ENCODE assay signal across 15 cellular contexts in the genomic region with DNA sequence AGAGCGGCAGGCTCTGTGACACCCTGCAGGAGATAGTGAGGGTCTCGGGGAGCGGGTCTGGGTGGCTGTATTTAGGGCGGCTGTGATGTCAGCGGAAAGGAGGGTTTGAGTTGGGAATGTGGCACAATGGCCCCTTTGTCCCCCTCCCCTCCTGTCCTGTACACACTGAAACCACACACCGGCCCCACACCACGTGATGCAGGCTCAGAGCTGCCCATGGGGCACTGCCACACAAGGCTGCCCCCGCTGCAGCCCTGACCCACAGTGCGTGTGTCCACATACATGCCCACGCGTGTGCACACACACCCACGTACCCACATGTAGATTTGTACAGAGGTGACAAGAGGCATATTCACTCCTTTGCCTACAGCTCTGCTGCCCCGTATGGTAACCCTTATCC. TPM values are rescaled to one million over a fixed set of nuclear protein-coding genes. Genes with fewer than 3 reads are reported as not detected.
DNase-seq lines count a peak whose midpoint lies in the region; ATAC-seq, FAIRE-seq and TF ChIP-seq lines count a peak whose summit lies in the region.
"Had no signal": no experiment of that assay in that cellular context is flagged by ENCODE, and none has a peak within 500 bp of the region (broad histone marks: within the 10 kb centered on the region; RNA-seq: fewer than 3 reads in every experiment).

No MANE protein-coding gene starts in this region.

- DNase-seq in anterior cingulate cortex (lab: John Stamatoyannopoulos, UW): peak in 39 of 58 donors; percentile 8 to 83 (median 38)
- DNase-seq in kidney: peak; percentile 56
- no peak for DNase-seq in sigmoid colon
- DNase-seq in lower leg skin (ENCODE audit: low spot score in 2 of 2): no peak
- DNase-seq in D721Med (ENCODE audit: insufficient read length, low spot score): no peak
- DNase-seq: activated CD4-positive, CD25-positive, alpha-beta regulatory T cell; immature natural killer cell; NCI-H187 treated with DMSO at 0.1 percent for 48 hours; NCI-H510A; testis had no signal

- TF ChIP-seq CTCF in kidney (IDR thresholded peaks at IDR 0.05; ENCODE audit: borderline replicate concordance, extremely low read depth, insufficient read depth): no peak
- no peak for TF ChIP-seq CTCF in sigmoid colon (IDR thresholded peaks at IDR 0.05)
- TF ChIP-seq CTCF in lower leg skin (IDR thresholded peaks at IDR 0.05): no peak
- no peak for TF ChIP-seq CTCF in D721Med (IDR thresholded peaks at IDR 0.05; ENCODE audit: insufficient read depth, missing control alignments)

- no peak for TF ChIP-seq EP300 in sigmoid colon (IDR thresholded peaks at IDR 0.05)

- TF ChIP-seq POLR2A in sigmoid colon (IDR thresholded peaks at IDR 0.05) (no peak), lower leg skin (IDR thresholded peaks at IDR 0.05) (no peak)

- H3K4me2 ChIP-seq in BLaER1 treated with 17β-estradiol and CSF1 and Interleukin-3, amounts not matched to agents 10 nM and 100 nM: peak overlapping the region; percentile 58 to 99 (median 93)

- H3K9ac ChIP-seq in BLaER1 treated with 17β-estradiol and CSF1 and Interleukin-3, amounts not matched to agents 10 nM and 100 nM: peak overlapping the region in 6 of 11 experiments; percentile 24 to 58 (median 42); a peak in 10 of 22 replicates
- no peak overlapping the region for H3K9ac ChIP-seq in kidney (ENCODE audit: low read length in 2 of 2)

- H3K27me3 ChIP-seq in BLaER1 treated with 17β-estradiol and CSF1 and Interleukin-3, amounts not matched to agents 10 nM and 100 nM: peaks cover 0 to 9% (median 0%) of the 10 kb centered on the region in 11 experiments; a peak in 3 of 22 replicates
- H3K27me3 ChIP-seq in sigmoid colon: no peaks in the 10 kb centered on the region
- H3K27me3 ChIP-seq: testis had no signal

- WGBS in sigmoid colon, 2 donors: 89 to 94% methylated on average over 13 of the region's 13 CpGs
- whole genome bisulfite sequencing in lower leg skin, 2 donors: 68 to 74% methylated on average over 13 of the region's 13 CpGs

- no peak overlapping the region for H3K4me3 ChIP-seq in BLaER1 treated with 17β-estradiol and CSF1 and Interleukin-3, amounts not matched to agents 10 nM and 100 nM
- H3K4me3 ChIP-seq in kidney (ENCODE audit: low read length in 2 of 2) (no peak overlapping the region), sigmoid colon (no peak overlapping the region), lower leg skin (ENCODE audit: low read depth, poor library complexity, severe bottlenecking) (no peak overlapping the region)
- H3K4me3 ChIP-seq: testis had no signal

- intact Hi-C loops in kidney (cut with DNase I) (no loop called here), sigmoid colon (cut with DNase I) (no loop called here), lower leg skin (cut with DNase I; ENCODE audit: low total_unique reads) (no loop called here)

- H3K36me3 ChIP-seq in BLaER1 treated with 17β-estradiol and CSF1 and Interleukin-3, amounts not matched to agents 10 nM and 100 nM: no peaks in the 10 kb centered on the region
- no peaks in the 10 kb centered on the region for H3K36me3 ChIP-seq in kidney (ENCODE audit: control insufficient read depth in 1 of 2, insufficient read depth in 2 of 2, low read length in 2 of 2)
- peaks cover 6 to 14% (median 10%) of the 10 kb centered on the region in 4 donors for H3K36me3 ChIP-seq in sigmoid colon

- peak overlapping the region in 7 of 11 experiments; percentile 11 to 88 (median 86); a peak in 13 of 22 replicates for H3K27ac ChIP-seq in BLaER1 treated with 17β-estradiol and CSF1 and Interleukin-3, amounts not matched to agents 10 nM and 100 nM
- H3K27ac ChIP-seq in kidney (ENCODE audit: low read depth in 2 of 2, low read length in 2 of 2) (no peak overlapping the region), sigmoid colon (peak overlapping the region in 3 of 4 donors; percentile 81 to 99 (median 94))
- H3K27ac ChIP-seq: testis had no signal

- peaks cover 50 to 93% (median 90%) of the 10 kb centered on the region in 10 experiments for H3K4me1 ChIP-seq in BLaER1 treated with 17β-estradiol and CSF1 and Interleukin-3, amounts not matched to agents 10 nM and 100 nM
- H3K4me1 ChIP-seq in kidney (ENCODE audit: control insufficient read depth in 1 of 2, insufficient read depth in 1 of 2, low read depth in 1 of 2, low read length in 2 of 2): peaks cover 12 to 19% of the 10 kb centered on the region in 2 donors
- H3K4me1 ChIP-seq in sigmoid colon: peaks cover 3 to 62% (median 47%) of the 10 kb centered on the region in 4 donors

- H4K20me1 ChIP-seq in BLaER1 treated with 17β-estradiol and CSF1 and Interleukin-3, amounts not matched to agents 10 nM and 100 nM: no peaks in the 10 kb centered on the region; a peak in 1 of 22 replicates

- H3K9me3 ChIP-seq in BLaER1 treated with 17β-estradiol and CSF1 and Interleukin-3, amounts not matched to agents 10 nM and 100 nM (replicated peaks in 1 of 11): no peaks in the 10 kb centered on the region
- H3K9me3 ChIP-seq in kidney (ENCODE audit: control insufficient read depth in 1 of 2, low read length in 2 of 2): no peaks in the 10 kb centered on the region
- no peaks in the 10 kb centered on the region for H3K9me3 ChIP-seq in sigmoid colon
- H3K9me3 ChIP-seq: testis had no signal

- FAIRE-seq in kidney (lab: Jason Lieb, UNC) (no peak), D721Med (lab: Jason Lieb, UNC) (no peak)
- FAIRE-seq: frontal cortex had no signal

- ATAC-seq in HG03342 (IDR thresholded peaks at IDR 0.05; ENCODE audit: unreplicated experiment): no peak
- ATAC-seq in HG02852 (IDR thresholded peaks at IDR 0.05; ENCODE audit: unreplicated experiment): no peak
- ATAC-seq: Panc1 had no signal

RNA-seq across cellular contexts. Expression of a gene that starts 15.3 kb away (rescaled TPM):
- total RNA-seq in kidney (4.2 TPM), sigmoid colon (10 to 100 TPM; 27.3 to 80.1 (median 56.1) TPM), lower leg skin (1 to 10 TPM; 1.0 to 9.9 (median 5.6) TPM)
- polyA plus RNA-seq in kidney (ENCODE audit: insufficient read depth, low read depth, low replicate concordance) (5.5 TPM), sigmoid colon (1 to 10 TPM; 2.5 to 7.2 (median 4.6) TPM)
- total RNA-seq: frontal cortex had no signal
- polyA plus RNA-seq: immature natural killer cell had no signal

RNA-seq across cellular contexts. Expression of a gene that starts 20.3 kb away (rescaled TPM):
- total RNA-seq in kidney (142 TPM), sigmoid colon (100 to 1,000 TPM in 1 of 4 donors, 10 to 100 TPM in 3; 43.6 to 459 (median 71.4) TPM), lower leg skin (10 to 100 TPM; 15.0 to 90.5 (median 25.8) TPM)
- polyA plus RNA-seq in kidney (ENCODE audit: insufficient read depth, low read depth, low replicate concordance) (9.2 TPM), sigmoid colon (10 to 100 TPM in 2 of 3 donors, 1 to 10 TPM in 1; 7.8 to 96.7 (median 10.2) TPM)
- polyA plus RNA-seq: immature natural killer cell had no signal

RNA-seq across cellular contexts. Expression of a gene that starts 30.7 kb away (rescaled TPM):
- total RNA-seq in kidney (64.4 TPM), sigmoid colon (10 to 100 TPM; 15.3 to 18.8 (median 16.8) TPM), lower leg skin (10 to 100 TPM; 20.7 to 31.9 (median 29.5) TPM)
- polyA plus RNA-seq in kidney (ENCODE audit: insufficient read depth, low read depth, low replicate concordance) (17.1 TPM), sigmoid colon (10 to 100 TPM in 2 of 3 donors, 1 to 10 TPM in 1; 9.0 to 38.7 (median 10.9) TPM)

RNA-seq across cellular contexts. Expression of a gene that starts 51.2 kb away (rescaled TPM):
- total RNA-seq in kidney: 5.0 TPM
- 3.7 TPM for polyA plus RNA-seq in kidney (ENCODE audit: insufficient read depth, low read depth, low replicate concordance)
- 1 to 10 TPM in 1 of 4 donors, under 1 TPM in 3; 0.16 to 2.5 (median 0.63) TPM for total RNA-seq in sigmoid colon
- 1 to 10 TPM in 2 of 3 donors, under 1 TPM in 1; 0.92 to 1.3 (median 1.2) TPM for polyA plus RNA-seq in sigmoid colon
- total RNA-seq in lower leg skin: under 1 TPM in 1 of 4 donors, not detected in 3; 0.39 TPM

Comparison
In these comparisons a context has a peak if more than half of its experiments do, and no peak if none do; other contexts are left out.
1. H3K27ac ChIP-seq: peak in BLaER1 treated with 17β-estradiol and CSF1 and Interleukin-3, amounts not matched to agents 10 nM and 100 nM (7 of 11) and sigmoid colon (3 of 4); none in kidney (0 of 2).
2. H3K9ac ChIP-seq: peak in BLaER1 treated with 17β-estradiol and CSF1 and Interleukin-3, amounts not matched to agents 10 nM and 100 nM (6 of 11); none in kidney (0 of 2).
3. DNase-seq: peak in anterior cingulate cortex (39 of 58) and kidney (single experiment); none in sigmoid colon (single experiment), lower leg skin (0 of 2) and D721Med (single experiment).